Comparison of ENCODE assay signal across 1 cellular context in genomic region chr17:46193626-46194392, GRCh38.
TF ChIP-seq lines count a peak whose summit lies in the region.

No MANE protein-coding gene starts in this region.

TF ChIP-seq in K562, 482 proteins besides CTCF, POLR2A, EP300 and RAD21 (continued from another document and continues in another):
- TF ChIP-seq CXXC5 (CRISPR knock-in tag; IDR thresholded peaks at IDR 0.05) (peak; percentile 87), NFIC (IDR thresholded peaks at IDR 0.05) (peak; percentile 36; the same call in 1 of the 2 replicates), ATF7 (IDR thresholded peaks at IDR 0.05) (peak; percentile 75), SETDB1 (IDR thresholded peaks at IDR 0.05; ENCODE audit: low read length) (no peak), MTA2 (IDR thresholded peaks at IDR 0.05; ENCODE audit: low read depth) (no peak), CCNT2 (IDR thresholded peaks at IDR 0.05; ENCODE audit: borderline replicate concordance, extremely low read depth, insufficient read length, low read depth, low read length) (peak; percentile 51), PYGO2 (tag; IDR thresholded peaks at IDR 0.05) (no peak), ZNF224 (CRISPR knock-in tag; IDR thresholded peaks at IDR 0.05) (no peak), SNAPC5 (CRISPR knock-in tag; IDR thresholded peaks at IDR 0.05) (no peak), SMC3 (conservative IDR thresholded peaks at IDR 0.05; ENCODE audit: insufficient read depth, low read depth, low read length) (0 out of 2 replicates have a peak, but pooled peaks have one; percentile 1), SRSF1 (IDR thresholded peaks at IDR 0.05; ENCODE audit: low read depth, low read length) (no peak), NKRF (IDR thresholded peaks at IDR 0.05; ENCODE audit: borderline replicate concordance) (peak; percentile 77; the same call in 1 of the 2 replicates), SIN3A (IDR thresholded peaks at IDR 0.05; ENCODE audit: borderline replicate concordance in 2 of 2, control insufficient read depth in 1 of 2, low read depth in 2 of 2, low read length in 2 of 2) (peak; percentile 77 to 79; a peak in 2 of 4 replicates), RERE (CRISPR knock-in tag; IDR thresholded peaks at IDR 0.05; ENCODE audit: borderline replicate concordance) (0 out of 2 replicates have a peak, but pooled peaks have one; percentile 74), ZNF24 (IDR thresholded peaks at IDR 0.05) (no peak), FOXJ2 (tag; IDR thresholded peaks at IDR 0.05) (peak; percentile 79), NFRKB (IDR thresholded peaks at IDR 0.05; ENCODE audit: low read depth) (0 out of 2 replicates have a peak, but pooled peaks have one; percentile 48), ZNF165 (CRISPR knock-in tag; IDR thresholded peaks at IDR 0.05; ENCODE audit: borderline replicate concordance) (0 out of 2 replicates have a peak, but pooled peaks have one; percentile 34), TSHZ1 (CRISPR knock-in tag; IDR thresholded peaks at IDR 0.05) (no peak), L3MBTL2 (IDR thresholded peaks at IDR 0.05) (peak; percentile 84), PATZ1 (CRISPR knock-in tag; IDR thresholded peaks at IDR 0.05; ENCODE audit: borderline replicate concordance) (no peak), KLF1 (tag; IDR thresholded peaks at IDR 0.05) (no peak; the same call in 1 of the 2 replicates), KLF10 (CRISPR knock-in tag; IDR thresholded peaks at IDR 0.05) (no peak), HDAC8 (tag; IDR thresholded peaks at IDR 0.05) (0 out of 2 replicates have a peak, but pooled peaks have one; percentile 42), SIX5 (IDR thresholded peaks at IDR 0.05; ENCODE audit: borderline replicate concordance in 1 of 2, insufficient read depth in 1 of 2, low read depth in 1 of 2, low read length in 2 of 2) (peak; percentile 93 to 95), ETV6 (IDR thresholded peaks at IDR 0.05; ENCODE audit: borderline replicate concordance in 1 of 2, low read depth in 2 of 2, low read length in 1 of 2) (peak in 1 of 2 experiments; percentile 42; a peak in 1 of 4 replicates), ETV6 (CRISPR knock-in tag; IDR thresholded peaks at IDR 0.05; ENCODE audit: borderline replicate concordance) (0 out of 2 replicates have a peak, but pooled peaks have one; percentile 26), SMAD4 (CRISPR knock-in tag; conservative IDR thresholded peaks at IDR 0.05) (peak; percentile 63; the same call in 1 of the 2 replicates), CBX1 (IDR thresholded peaks at IDR 0.05; ENCODE audit: low read depth) (peak; percentile 78), NFE2L1 (tag; IDR thresholded peaks at IDR 0.05; ENCODE audit: borderline replicate concordance, low read depth) (no peak), GMEB1 (CRISPR knock-in tag; IDR thresholded peaks at IDR 0.05) (peak; percentile 6; the same call in 1 of the 2 replicates), HCFC1 (IDR thresholded peaks at IDR 0.05; ENCODE audit: low read depth, low read length) (peak; percentile 100), C11orf30 (IDR thresholded peaks at IDR 0.05; ENCODE audit: low read depth) (no peak), BRD4 (IDR thresholded peaks at IDR 0.05) (no peak; the same call in 1 of the 2 replicates), ZBTB12 (CRISPR knock-in tag; IDR thresholded peaks at IDR 0.05) (peak; percentile 65), PCBP1 (IDR thresholded peaks at IDR 0.05; ENCODE audit: low read depth, low read length, poor library complexity, severe bottlenecking) (peak; percentile 67), ZNF263 (CRISPR knock-in tag; IDR thresholded peaks at IDR 0.05; ENCODE audit: borderline replicate concordance) (peak; percentile 31; the same call in 1 of the 2 replicates), BCOR (IDR thresholded peaks at IDR 0.05) (no peak; the same call in none of the 2 replicates)
